ENCODE assay signal across 1 cellular context in genomic region chr20:708956-709355, GRCh38.
TF ChIP-seq lines count a peak whose summit lies in the region.

No MANE protein-coding gene starts in this region.

TF ChIP-seq in GM23338, 12 proteins besides CTCF, POLR2A, EP300 and RAD21:
- no peak for TF ChIP-seq ZNF462 (CRISPR knock-in tag; IDR thresholded peaks at IDR 0.05)
- TF ChIP-seq EZH2 (IDR thresholded peaks at IDR 0.05; ENCODE audit: low read depth, unreplicated experiment): no peak
- TF ChIP-seq ZNF331 (CRISPR knock-in tag; IDR thresholded peaks at IDR 0.05; ENCODE audit: low read depth): no peak
- no peak for TF ChIP-seq EZH2phosphoT487 (IDR thresholded peaks at IDR 0.05; ENCODE audit: unreplicated experiment)
- TF ChIP-seq REST (IDR thresholded peaks at IDR 0.05; ENCODE audit: unreplicated experiment): no peak
- no peak for TF ChIP-seq POLR2AphosphoS5 (IDR thresholded peaks at IDR 0.05; ENCODE audit: low read depth)
- TF ChIP-seq CREB1 (CRISPR knock-in tag; IDR thresholded peaks at IDR 0.05; ENCODE audit: low read depth): no peak
- no peak for TF ChIP-seq STAT1 (IDR thresholded peaks at IDR 0.05; ENCODE audit: unreplicated experiment)
- TF ChIP-seq NANOG (IDR thresholded peaks at IDR 0.05; ENCODE audit: borderline replicate concordance): no peak
- no peak for TF ChIP-seq JUNB (IDR thresholded peaks at IDR 0.05; ENCODE audit: unreplicated experiment)
- TF ChIP-seq, protein P1, sequence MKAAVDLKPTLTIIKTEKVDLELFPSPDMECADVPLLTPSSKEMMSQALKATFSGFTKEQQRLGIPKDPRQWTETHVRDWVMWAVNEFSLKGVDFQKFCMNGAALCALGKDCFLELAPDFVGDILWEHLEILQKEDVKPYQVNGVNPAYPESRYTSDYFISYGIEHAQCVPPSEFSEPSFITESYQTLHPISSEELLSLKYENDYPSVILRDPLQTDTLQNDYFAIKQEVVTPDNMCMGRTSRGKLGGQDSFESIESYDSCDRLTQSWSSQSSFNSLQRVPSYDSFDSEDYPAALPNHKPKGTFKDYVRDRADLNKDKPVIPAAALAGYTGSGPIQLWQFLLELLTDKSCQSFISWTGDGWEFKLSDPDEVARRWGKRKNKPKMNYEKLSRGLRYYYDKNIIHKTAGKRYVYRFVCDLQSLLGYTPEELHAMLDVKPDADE (IDR thresholded peaks at IDR 0.05): no peak
- no peak for TF ChIP-seq ZNF114 (CRISPR knock-in tag; IDR thresholded peaks at IDR 0.05)
